1 cellular context compared by ENCODE assay signal in the genomic region with DNA sequence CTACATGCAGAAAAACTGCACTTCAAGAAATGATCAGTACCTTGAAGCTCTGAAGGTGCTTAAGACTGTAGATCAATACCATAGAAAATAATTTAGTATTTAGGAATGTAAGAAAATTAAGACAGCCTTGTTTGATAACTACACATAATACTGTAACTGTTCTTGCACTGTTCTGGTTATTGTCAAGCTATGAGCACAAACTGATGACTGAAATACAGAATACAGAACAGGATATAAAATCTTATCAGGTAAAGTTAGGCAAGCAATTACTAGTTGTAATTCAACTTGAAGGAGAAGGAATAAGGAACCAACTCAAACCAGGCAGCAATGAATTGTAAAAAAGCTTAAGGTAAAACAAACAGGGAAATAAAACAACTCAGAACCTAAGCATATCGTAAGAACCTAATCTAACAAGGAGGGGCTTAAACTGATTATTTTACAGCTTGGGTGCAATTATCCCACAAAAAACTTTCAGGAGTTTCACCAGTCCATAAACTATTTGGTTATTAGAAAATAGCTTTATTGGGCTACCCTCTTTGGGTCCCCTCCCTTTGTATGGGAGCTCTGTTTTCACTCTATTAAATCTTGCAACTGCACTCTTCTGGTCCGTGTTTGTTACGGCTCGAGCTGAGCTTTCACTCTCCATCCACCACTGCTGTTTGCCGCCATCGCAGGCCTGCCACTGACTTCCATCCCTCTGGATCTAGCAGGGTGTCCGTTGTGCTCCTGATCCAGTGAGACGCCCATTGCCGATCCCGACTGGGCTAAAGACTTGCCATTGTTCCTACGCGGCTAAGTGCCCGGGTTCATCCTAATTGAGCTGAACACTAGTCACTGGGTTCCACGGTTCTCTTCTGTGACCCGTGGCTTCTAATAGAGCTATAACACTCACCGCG.
TF ChIP-seq lines count a peak whose summit lies in the region.

No MANE protein-coding gene starts in this region.

TF ChIP-seq in WTC11, 78 proteins besides CTCF, POLR2A, EP300 and RAD21 (continued from another document):
- TF ChIP-seq, protein P1, sequence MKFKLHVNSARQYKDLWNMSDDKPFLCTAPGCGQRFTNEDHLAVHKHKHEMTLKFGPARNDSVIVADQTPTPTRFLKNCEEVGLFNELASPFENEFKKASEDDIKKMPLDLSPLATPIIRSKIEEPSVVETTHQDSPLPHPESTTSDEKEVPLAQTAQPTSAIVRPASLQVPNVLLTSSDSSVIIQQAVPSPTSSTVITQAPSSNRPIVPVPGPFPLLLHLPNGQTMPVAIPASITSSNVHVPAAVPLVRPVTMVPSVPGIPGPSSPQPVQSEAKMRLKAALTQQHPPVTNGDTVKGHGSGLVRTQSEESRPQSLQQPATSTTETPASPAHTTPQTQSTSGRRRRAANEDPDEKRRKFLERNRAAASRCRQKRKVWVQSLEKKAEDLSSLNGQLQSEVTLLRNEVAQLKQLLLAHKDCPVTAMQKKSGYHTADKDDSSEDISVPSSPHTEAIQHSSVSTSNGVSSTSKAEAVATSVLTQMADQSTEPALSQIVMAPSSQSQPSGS (CRISPR knock-in tag; IDR thresholded peaks at IDR 0.05; ENCODE audit: borderline replicate concordance, low read depth) = no peak
- TF ChIP-seq, protein P2, sequence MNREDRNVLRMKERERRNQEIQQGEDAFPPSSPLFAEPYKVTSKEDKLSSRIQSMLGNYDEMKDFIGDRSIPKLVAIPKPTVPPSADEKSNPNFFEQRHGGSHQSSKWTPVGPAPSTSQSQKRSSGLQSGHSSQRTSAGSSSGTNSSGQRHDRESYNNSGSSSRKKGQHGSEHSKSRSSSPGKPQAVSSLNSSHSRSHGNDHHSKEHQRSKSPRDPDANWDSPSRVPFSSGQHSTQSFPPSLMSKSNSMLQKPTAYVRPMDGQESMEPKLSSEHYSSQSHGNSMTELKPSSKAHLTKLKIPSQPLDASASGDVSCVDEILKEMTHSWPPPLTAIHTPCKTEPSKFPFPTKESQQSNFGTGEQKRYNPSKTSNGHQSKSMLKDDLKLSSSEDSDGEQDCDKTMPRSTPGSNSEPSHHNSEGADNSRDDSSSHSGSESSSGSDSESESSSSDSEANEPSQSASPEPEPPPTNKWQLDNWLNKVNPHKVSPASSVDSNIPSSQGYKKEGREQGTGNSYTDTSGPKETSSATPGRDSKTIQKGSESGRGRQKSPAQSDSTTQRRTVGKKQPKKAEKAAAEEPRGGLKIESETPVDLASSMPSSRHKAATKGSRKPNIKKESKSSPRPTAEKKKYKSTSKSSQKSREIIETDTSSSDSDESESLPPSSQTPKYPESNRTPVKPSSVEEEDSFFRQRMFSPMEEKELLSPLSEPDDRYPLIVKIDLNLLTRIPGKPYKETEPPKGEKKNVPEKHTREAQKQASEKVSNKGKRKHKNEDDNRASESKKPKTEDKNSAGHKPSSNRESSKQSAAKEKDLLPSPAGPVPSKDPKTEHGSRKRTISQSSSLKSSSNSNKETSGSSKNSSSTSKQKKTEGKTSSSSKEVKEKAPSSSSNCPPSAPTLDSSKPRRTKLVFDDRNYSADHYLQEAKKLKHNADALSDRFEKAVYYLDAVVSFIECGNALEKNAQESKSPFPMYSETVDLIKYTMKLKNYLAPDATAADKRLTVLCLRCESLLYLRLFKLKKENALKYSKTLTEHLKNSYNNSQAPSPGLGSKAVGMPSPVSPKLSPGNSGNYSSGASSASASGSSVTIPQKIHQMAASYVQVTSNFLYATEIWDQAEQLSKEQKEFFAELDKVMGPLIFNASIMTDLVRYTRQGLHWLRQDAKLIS (CRISPR knock-in tag; IDR thresholded peaks at IDR 0.05; ENCODE audit: borderline replicate concordance) = no peak
- TF ChIP-seq CREB1 (CRISPR knock-in tag; IDR thresholded peaks at IDR 0.05) = no peak
- no peak for TF ChIP-seq EMX1 (CRISPR knock-in tag; IDR thresholded peaks at IDR 0.05)
